ENCODE assay signal across 23 cellular contexts in the genomic region with DNA sequence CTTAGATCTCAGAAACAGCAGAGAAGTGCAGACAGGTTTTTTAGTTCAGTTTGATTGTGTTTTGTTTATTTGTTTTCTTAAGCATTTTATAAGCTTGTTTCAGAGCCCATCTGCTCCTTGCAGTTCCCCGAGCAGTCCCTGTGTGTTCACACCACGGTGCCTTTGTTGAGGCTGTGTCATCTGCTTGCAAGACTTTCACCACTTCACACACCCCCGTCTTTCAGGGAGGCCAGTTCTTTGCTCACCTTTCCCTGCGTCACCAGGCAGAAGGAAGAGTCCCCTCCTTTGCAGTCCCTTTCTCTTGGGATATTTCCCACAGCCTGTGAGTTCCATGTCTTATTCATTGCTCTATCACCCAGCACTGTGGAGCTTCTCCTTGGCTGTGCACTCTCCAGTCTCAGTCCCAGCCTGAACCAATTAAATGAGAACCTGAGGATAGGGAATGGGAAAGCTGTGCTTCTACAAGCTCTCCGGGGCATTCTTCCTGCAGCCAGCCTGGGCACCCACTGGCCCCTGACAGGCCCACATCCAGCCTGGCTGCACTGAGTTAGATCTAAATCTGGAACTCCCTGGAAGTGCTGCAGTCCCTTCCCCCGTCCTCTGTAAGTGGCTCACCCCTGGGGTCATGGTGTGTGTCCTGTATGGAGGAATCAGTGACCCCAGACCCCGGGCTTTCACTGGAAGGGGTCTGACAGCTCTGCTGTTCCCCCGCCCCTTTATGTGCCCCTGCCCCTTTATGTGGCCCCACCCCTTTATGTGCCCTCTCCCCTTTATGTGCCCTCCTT. TPM values are rescaled to one million over a fixed set of nuclear protein-coding genes. Genes with fewer than 3 reads are reported as not detected.
DNase-seq lines count a peak whose midpoint lies in the region; ATAC-seq and TF ChIP-seq lines count a peak whose summit lies in the region.
"Had no signal": no experiment of that assay in that cellular context is flagged by ENCODE, and none has a peak within 500 bp of the region (broad histone marks: within the 10 kb centered on the region; RNA-seq: fewer than 3 reads in every experiment).

No MANE protein-coding gene starts in this region.

- H3K9me3 Mint-ChIP-seq in dendritic cell treated with granulocyte-macrophage colony-stimulating factor and Interleukin-4, amounts not matched to agents 40 ng/mL and 50 ng/mL, for 4 days, result no peaks in the 10 kb centered on the region
- H3K9me3 Mint-ChIP-seq: activated naive CD4-positive, alpha-beta T cell treated with anti-CD3 and anti-CD28 coated beads for 36 hours; activated T-cell treated with anti-CD3 and anti-CD28 coated beads, Interleukin-2, amount 50 U/mL, for 4 hours; naive thymus-derived CD4-positive, alpha-beta T cell had no signal

- peak overlapping the region; percentile 90 to 97 (median 93) for H3K27ac ChIP-seq in gastrocnemius medialis
- H3K27ac ChIP-seq: 22Rv1 had no signal

- H3K36me3 ChIP-seq in gastrocnemius medialis, result no peaks in the 10 kb centered on the region
- H3K36me3 ChIP-seq: tibial nerve had no signal

- TF ChIP-seq POLR2A in NB4 (IDR thresholded peaks at IDR 0.05; ENCODE audit: extremely low read depth, insufficient read length), result no peak
- no peak for TF ChIP-seq POLR2A in gastrocnemius medialis (IDR thresholded peaks at IDR 0.05)

- H3K9me3 ChIP-seq in gastrocnemius medialis, result no peaks in the 10 kb centered on the region
- H3K9me3 ChIP-seq: tibial nerve had no signal

- H3K27ac Mint-ChIP-seq in dendritic cell treated with granulocyte-macrophage colony-stimulating factor and Interleukin-4, amounts not matched to agents 40 ng/mL and 50 ng/mL, for 4 days, result peak overlapping the region; percentile 45
- H3K27ac Mint-ChIP-seq: activated naive CD4-positive, alpha-beta T cell treated with anti-CD3 and anti-CD28 coated beads for 36 hours; naive thymus-derived CD4-positive, alpha-beta T cell had no signal

- H3K4me3 ChIP-seq in NB4 (ENCODE audit: low read depth, low read length), result peak overlapping the region; percentile 0
- no peak overlapping the region for H3K4me3 ChIP-seq in gastrocnemius medialis
- H3K4me3 ChIP-seq: tibial nerve had no signal

- intact Hi-C loops in dendritic cell treated with granulocyte-macrophage colony-stimulating factor and Interleukin-4, amounts not matched to agents 40 ng/mL and 50 ng/mL, for 4 days (cut with micrococcal nuclease), result no loop called here
- intact Hi-C loops in gastrocnemius medialis (cut with DNase I; ENCODE audit: low total_unique reads), result no loop called here

- H3K4me1 Mint-ChIP-seq in dendritic cell treated with granulocyte-macrophage colony-stimulating factor and Interleukin-4, amounts not matched to agents 40 ng/mL and 50 ng/mL, for 4 days (ENCODE audit: low read depth), result peaks cover 95% of the 10 kb centered on the region

- no peak for TF ChIP-seq CTCF in NB4 (IDR thresholded peaks at IDR 0.05; ENCODE audit: low read depth, low read length)
- TF ChIP-seq CTCF in gastrocnemius medialis (IDR thresholded peaks at IDR 0.05 in 4 of 5, conservative IDR thresholded peaks at IDR 0.05 in 1 of 5), result no peak

- H3K36me3 Mint-ChIP-seq in dendritic cell treated with granulocyte-macrophage colony-stimulating factor and Interleukin-4, amounts not matched to agents 40 ng/mL and 50 ng/mL, for 4 days (ENCODE audit: low read depth), result peaks cover 79% of the 10 kb centered on the region

- no peak overlapping the region for H3K4me3 Mint-ChIP-seq in dendritic cell treated with granulocyte-macrophage colony-stimulating factor and Interleukin-4, amounts not matched to agents 40 ng/mL and 50 ng/mL, for 4 days
- H3K4me3 Mint-ChIP-seq: activated naive CD4-positive, alpha-beta T cell treated with anti-CD3 and anti-CD28 coated beads for 36 hours; activated T-cell treated with anti-CD3 and anti-CD28 coated beads, Interleukin-2, amount 50 U/mL, for 4 hours; naive thymus-derived CD4-positive, alpha-beta T cell had no signal

- peak; percentile 62 for DNase-seq in NCI-H82 (lab: John Stamatoyannopoulos, UW)
- no peak for DNase-seq in NCI-H82 treated with DMSO at 0.1 percent for 48 hours (lab: John Stamatoyannopoulos, UW; ENCODE audit: unreplicated experiment)
- DNase-seq in NB4 (ENCODE audit: low read depth), result peak; percentile 61
- peak in 1 of 2 donors; percentile 52 for DNase-seq in gastrocnemius medialis
- DNase-seq in stimulated activated CD4-positive, alpha-beta T cell treated with anti-CD3 and anti-CD28 coated beads, Interleukin-2, amount 100 ng/mL, for 24 hours, result no peak
- no peak for DNase-seq in NCI-H187 (lab: John Stamatoyannopoulos, UW)
- DNase-seq in NCI-H128 (lab: John Stamatoyannopoulos, UW; ENCODE audit: unreplicated experiment), result no peak
- DNase-seq: activated naive CD4-positive, alpha-beta T cell treated with anti-CD3 and anti-CD28 coated beads for 36 hours; activated T-cell treated with anti-CD3 and anti-CD28 coated beads, Interleukin-2, amount 50 U/mL, for 4 hours; Calu3; cortex of kidney; foreskin fibroblast; GOT3; KG1; kidney glomerular epithelial cell; mesenchymal stem cell; naive thymus-derived CD4-positive, alpha-beta T cell; NCI-H1417; NCI-H524 treated with DMSO at 0.1 percent for 48 hours; T-helper 1 cell had no signal

- no peaks in the 10 kb centered on the region for H3K27me3 ChIP-seq in gastrocnemius medialis
- H3K27me3 ChIP-seq: tibial nerve had no signal

- H3K4me1 ChIP-seq in gastrocnemius medialis, result peaks cover 95 to 97% of the 10 kb centered on the region in 2 donors

- in situ Hi-C loops in gastrocnemius medialis (cut with MboI; ENCODE audit: low sequenced_read_pairs in 4 of 4), result no loop called here

- no peaks in the 10 kb centered on the region for H3K27me3 Mint-ChIP-seq in dendritic cell treated with granulocyte-macrophage colony-stimulating factor and Interleukin-4, amounts not matched to agents 40 ng/mL and 50 ng/mL, for 4 days

- no peak for ATAC-seq in gastrocnemius medialis
- ATAC-seq: activated T-cell treated with anti-CD3 and anti-CD28 coated beads, Interleukin-2, amount 50 U/mL, for 4 hours; naive thymus-derived CD4-positive, alpha-beta T cell had no signal

RNA-seq across cellular contexts. Expression of a gene that starts 5.5 kb away (rescaled TPM):
- 10 to 100 TPM in 2 of 4 donors, 1 to 10 TPM in 2; 6.1 to 18.0 (median 13.2) TPM for total RNA-seq in gastrocnemius medialis

Comparison
In these comparisons a context has a peak if more than half of its experiments do, and no peak if none do; other contexts are left out.
1. DNase-seq: peak in NCI-H82 (single experiment) and NB4 (single experiment); none in NCI-H82 treated with DMSO at 0.1 percent for 48 hours (single experiment), stimulated activated CD4-positive, alpha-beta T cell treated with anti-CD3 and anti-CD28 coated beads, Interleukin-2, amount 100 ng/mL, for 24 hours (0 of 2), NCI-H187 (0 of 2) and NCI-H128 (single experiment).